ENCODE assay signal across 8 cellular contexts in the genomic region with DNA sequence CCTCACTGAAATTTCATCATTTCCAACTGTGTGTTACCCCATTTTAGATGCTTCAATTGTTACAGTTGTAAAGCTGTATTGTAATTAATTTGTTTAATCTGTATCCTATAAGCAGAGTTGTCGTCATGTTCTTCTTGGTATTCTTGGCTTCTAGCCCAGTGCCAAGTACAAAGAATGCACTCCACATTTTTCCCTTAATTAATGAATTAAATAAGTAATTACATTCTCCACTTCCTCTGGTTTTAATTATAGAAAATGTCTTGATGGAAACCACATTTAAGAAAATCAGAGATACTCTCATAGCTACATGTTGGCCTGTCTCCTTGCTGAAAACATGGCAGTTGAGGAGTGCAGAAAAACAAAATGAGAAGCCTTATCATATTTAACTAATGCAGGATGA. TPM values are rescaled to one million over a fixed set of nuclear protein-coding genes. Genes with fewer than 3 reads are reported as not detected.
DNase-seq lines count a peak whose midpoint lies in the region; ATAC-seq and TF ChIP-seq lines count a peak whose summit lies in the region.

No MANE protein-coding gene starts in this region.

- CTCF ChIA-PET in activated B cell treated with CpG ODN at 0.5 μM for 24 hours (lab: Charles Lee): interaction anchor here (0.9 to 1.7 kb wide), 4 partner anchors 16 to 193 kb away, joined by 3 to 11 read pairs (median 4); no protein-coding TSS in a partner anchor

- H3K4me1 Mint-ChIP-seq in T-helper 2 cell treated with Interferon-gamma antibody and Interleukin-4, amounts not matched to agents 5 μg/mL and 100 μg/mL, for 36 hours (ENCODE audit: low read depth): peaks cover 16% of the 10 kb centered on the region
- H3K4me1 Mint-ChIP-seq in activated B cell treated with CpG ODN at 0.5 μM for 24 hours: peaks cover 31% of the 10 kb centered on the region
- peaks cover 13% of the 10 kb centered on the region for H3K4me1 Mint-ChIP-seq in stimulated activated naive CD8-positive, alpha-beta T cell treated with anti-CD3 and anti-CD28 coated beads, Interleukin-15, amount 100 ng/mL, for 72 hours

- H3K36me3 Mint-ChIP-seq in T-helper 2 cell treated with Interferon-gamma antibody and Interleukin-4, amounts not matched to agents 5 μg/mL and 100 μg/mL, for 36 hours (ENCODE audit: low read depth): no peaks in the 10 kb centered on the region
- H3K36me3 Mint-ChIP-seq in activated B cell treated with CpG ODN at 0.5 μM for 24 hours (ENCODE audit: low read depth): peaks cover 8% of the 10 kb centered on the region

- peaks cover 4% of the 10 kb centered on the region for H3K27me3 Mint-ChIP-seq in T-helper 2 cell treated with Interferon-gamma antibody and Interleukin-4, amounts not matched to agents 5 μg/mL and 100 μg/mL, for 36 hours (ENCODE audit: low read depth)
- H3K27me3 Mint-ChIP-seq in activated B cell treated with CpG ODN at 0.5 μM for 24 hours: no peaks in the 10 kb centered on the region
- H3K27me3 Mint-ChIP-seq in stimulated activated naive CD8-positive, alpha-beta T cell treated with anti-CD3 and anti-CD28 coated beads, Interleukin-15, amount 100 ng/mL, for 72 hours: no peaks in the 10 kb centered on the region

- H3K27ac ChIP-seq in hepatocyte: peak overlapping the region; percentile 42

- H2AFZ ChIP-seq in hepatocyte: peak overlapping the region; percentile 73

- TF ChIP-seq CTCF in activated B cell treated with CpG ODN at 0.5 μM for 24 hours (IDR thresholded peaks at IDR 0.05): no peak
- TF ChIP-seq CTCF in hepatocyte (IDR thresholded peaks at IDR 0.05; ENCODE audit: poor library complexity): no peak

- intact Hi-C loops in activated B cell treated with CpG ODN at 0.5 μM for 24 hours (cut with micrococcal nuclease): loop anchor here (2.0 kb wide), 2 partner anchors 17 to 195 kb away; no protein-coding TSS in a partner anchor

- H3K4me3 ChIP-seq in hepatocyte: peak overlapping the region; percentile 40

- POLR2A ChIA-PET in activated B cell treated with CpG ODN at 0.5 μM for 24 hours (lab: Charles Lee): interaction anchor here (0.9 to 2.2 kb wide), 5 partner anchors 23 to 76 kb away, joined by 3 to 23 read pairs (median 7); no protein-coding TSS in a partner anchor

- H3K36me3 ChIP-seq in hepatocyte (replicated peaks; ENCODE audit: insufficient read depth, low read depth): no peaks in the 10 kb centered on the region

- H3K79me2 ChIP-seq in hepatocyte: peaks cover 19% of the 10 kb centered on the region

- DNase-seq in T-helper 2 cell treated with Interferon-gamma antibody and Interleukin-4, amounts not matched to agents 5 μg/mL and 100 μg/mL, for 36 hours (ENCODE audit: low spot score): no peak
- no peak for DNase-seq in T-helper 2 cell
- no peak for DNase-seq in activated B cell treated with CpG ODN at 0.5 μM for 24 hours
- DNase-seq in hepatocyte (ENCODE audit: low spot score): no peak
- no peak for DNase-seq in stimulated activated naive CD8-positive, alpha-beta T cell treated with anti-CD3 and anti-CD28 coated beads, Interleukin-15, amount 100 ng/mL, for 72 hours
- DNase-seq in retina: no peak

- H3K27ac Mint-ChIP-seq in T-helper 2 cell treated with Interferon-gamma antibody and Interleukin-4, amounts not matched to agents 5 μg/mL and 100 μg/mL, for 36 hours: peak overlapping the region; percentile 93
- peak overlapping the region; percentile 96 for H3K27ac Mint-ChIP-seq in activated B cell treated with CpG ODN at 0.5 μM for 24 hours
- H3K27ac Mint-ChIP-seq in stimulated activated naive CD8-positive, alpha-beta T cell treated with anti-CD3 and anti-CD28 coated beads, Interleukin-15, amount 100 ng/mL, for 72 hours: peak overlapping the region in 1 of 2 donors; percentile 99

- 48% methylated on average over 1 of the region's 1 CpG for WGBS in hepatocyte (ENCODE audit: low lambda C conversion rate, missing lambda C conversion rate)

- ATAC-seq in activated B cell treated with CpG ODN at 0.5 μM for 24 hours (ENCODE audit: low read depth) (no peak), GM21390 (IDR thresholded peaks at IDR 0.05; ENCODE audit: unreplicated experiment) (no peak), HG02884 (IDR thresholded peaks at IDR 0.05; ENCODE audit: unreplicated experiment) (no peak)
- no peak for ATAC-seq in stimulated activated naive CD8-positive, alpha-beta T cell treated with anti-CD3 and anti-CD28 coated beads, Interleukin-15, amount 100 ng/mL, for 72 hours

- no peaks in the 10 kb centered on the region for H3K9me3 Mint-ChIP-seq in T-helper 2 cell treated with Interferon-gamma antibody and Interleukin-4, amounts not matched to agents 5 μg/mL and 100 μg/mL, for 36 hours
- no peaks in the 10 kb centered on the region for H3K9me3 Mint-ChIP-seq in activated B cell treated with CpG ODN at 0.5 μM for 24 hours
- no peaks in the 10 kb centered on the region for H3K9me3 Mint-ChIP-seq in stimulated activated naive CD8-positive, alpha-beta T cell treated with anti-CD3 and anti-CD28 coated beads, Interleukin-15, amount 100 ng/mL, for 72 hours

- H3K27me3 ChIP-seq in hepatocyte: no peaks in the 10 kb centered on the region

- H3K9me2 ChIP-seq in hepatocyte (replicated peaks; ENCODE audit: insufficient read depth): no peaks in the 10 kb centered on the region

- H3K9me3 ChIP-seq in hepatocyte (ENCODE audit: low read depth): no peaks in the 10 kb centered on the region

- H4K20me1 ChIP-seq in hepatocyte (ENCODE audit: insufficient read depth, poor library complexity, severe bottlenecking): no peaks in the 10 kb centered on the region

- H3K4me2 ChIP-seq in hepatocyte: peak overlapping the region; percentile 85

- peaks cover 9% of the 10 kb centered on the region for H3K4me1 ChIP-seq in hepatocyte (ENCODE audit: insufficient read depth)

- H3K4me3 Mint-ChIP-seq in T-helper 2 cell treated with Interferon-gamma antibody and Interleukin-4, amounts not matched to agents 5 μg/mL and 100 μg/mL, for 36 hours: peak overlapping the region; percentile 99
- peak overlapping the region; percentile 94 for H3K4me3 Mint-ChIP-seq in activated B cell treated with CpG ODN at 0.5 μM for 24 hours
- H3K4me3 Mint-ChIP-seq in stimulated activated naive CD8-positive, alpha-beta T cell treated with anti-CD3 and anti-CD28 coated beads, Interleukin-15, amount 100 ng/mL, for 72 hours: peak overlapping the region; percentile 96 to 99

RNA-seq across cellular contexts. Expression of a gene that starts 0.7 kb away (rescaled TPM):
- total RNA-seq in activated B cell treated with CpG ODN at 0.5 μM for 24 hours: 0.15 and 0.27 TPM in 2 replicates
- total RNA-seq in hepatocyte: not detected in 2 replicates
- not detected in 2 replicates for polyA plus RNA-seq in hepatocyte

RNA-seq across cellular contexts. Expression of a gene that starts 0.8 kb away (rescaled TPM):
- total RNA-seq in activated B cell treated with CpG ODN at 0.5 μM for 24 hours (15.4 and 17.6 TPM in 2 replicates), hepatocyte (37.8 and 48.3 TPM in 2 replicates)
- 27.9 and 35.2 TPM in 2 replicates for polyA plus RNA-seq in hepatocyte

RNA-seq across cellular contexts. Expression of a gene that starts 56.5 kb away (rescaled TPM):
- total RNA-seq in activated B cell treated with CpG ODN at 0.5 μM for 24 hours (43.3 and 45.8 TPM in 2 replicates), hepatocyte (35.7 and 43.6 TPM in 2 replicates)
- polyA plus RNA-seq in hepatocyte: 41.0 and 42.5 TPM in 2 replicates
